Comparison of ENCODE assay signal across 18 cellular contexts in genomic region chr2:181307203-181307991, GRCh38.
A peak's percentile ranks its signal among the peaks of the same experiment; 100 is the strongest.
DNase-seq lines count a peak whose midpoint lies in the region; ATAC-seq and TF ChIP-seq lines count a peak whose summit lies in the region.
"Had no signal": no experiment of that assay in that cellular context is flagged by ENCODE, and none has a peak within 500 bp of the region (broad histone marks: within the 10 kb centered on the region; RNA-seq: fewer than 3 reads in every experiment).

No MANE protein-coding gene starts in this region.

- no peaks in the 10 kb centered on the region for H3K9me1 ChIP-seq in IMR-90 (ENCODE audit: insufficient read depth, low read length)

- H3K4me3 ChIP-seq in IMR-90 (ENCODE audit: insufficient read depth, low read depth, low read length): no peak overlapping the region
- H3K4me3 ChIP-seq in tibial artery: no peak overlapping the region
- H3K4me3 ChIP-seq: gastroesophageal sphincter, pancreas had no signal

- H3K9me3 ChIP-seq in CD4-positive, alpha-beta T cell (ENCODE audit: control insufficient read depth, low read length): no peaks in the 10 kb centered on the region
- no peaks in the 10 kb centered on the region for H3K9me3 ChIP-seq in IMR-90 (ENCODE audit: control insufficient read depth, insufficient read depth, low read length)
- no peaks in the 10 kb centered on the region for H3K9me3 ChIP-seq in tibial artery
- H3K9me3 ChIP-seq: Caco-2, gastroesophageal sphincter, pancreas, SK-N-SH had no signal

- H3K4me2 ChIP-seq in IMR-90 (ENCODE audit: low read depth, low read length): no peak overlapping the region
- H3K4me2 ChIP-seq: SK-N-SH had no signal

- no peak overlapping the region for H2AK9ac ChIP-seq in IMR-90 (replicated peaks; ENCODE audit: low read depth, low read length, poor library complexity)

- no peak overlapping the region for H2BK20ac ChIP-seq in IMR-90 (ENCODE audit: low read depth, low read length)

- no peak overlapping the region for H3K18ac ChIP-seq in IMR-90 (ENCODE audit: low read depth, low read length)

- H3K4me1 ChIP-seq in IMR-90 (ENCODE audit: control insufficient read depth, insufficient read depth, low read length): peaks cover 2% of the 10 kb centered on the region; the same call in 1 of the 2 replicates
- H3K4me1 ChIP-seq in tibial artery: no peaks in the 10 kb centered on the region
- H3K4me1 ChIP-seq: Caco-2, pancreas had no signal

- CTCF ChIA-PET in CD4-positive, alpha-beta T cell (lab: Charles Lee): interaction anchor here (1.0 to 2.5 kb wide), 3 partner anchors 159 to 327 kb away, joined by 3 to 7 read pairs (median 5); partner anchors contain the start of gene UBE2E3
- CTCF ChIA-PET in IMR-90 (lab: Yijun Ruan, JAX): no interaction called here
- CTCF ChIA-PET in activated CD8-positive, alpha-beta T cell treated with anti-CD3 and anti-CD28 coated beads, Interleukin-2, amount 10 ng/mL, durations not matched to agents 7 days and 5 days (lab: Charles Lee): interaction anchor here (0.6 to 2.9 kb wide), 8 partner anchors 11 to 203 kb away, joined by 3 to 18 read pairs (median 6); partner anchors contain the start of gene ITGA4

- H4K5ac ChIP-seq in IMR-90 (ENCODE audit: low read depth, low read length): no peak overlapping the region

- 0 out of 2 replicates have a peak overlapping the region, but pooled peaks have one; percentile 10 for H3K4ac ChIP-seq in IMR-90 (ENCODE audit: low read depth, low read length)

- H3K9me3 Mint-ChIP-seq in CD4-positive, alpha-beta T cell: no peaks in the 10 kb centered on the region
- no peaks in the 10 kb centered on the region for H3K9me3 Mint-ChIP-seq in activated CD8-positive, alpha-beta T cell treated with anti-CD3 and anti-CD28 coated beads, Interleukin-2, amount 10 ng/mL, durations not matched to agents 7 days and 5 days (ENCODE audit: insufficient read depth)
- H3K9me3 Mint-ChIP-seq in naive thymus-derived CD8-positive, alpha-beta T cell: no peaks in the 10 kb centered on the region

- no peak for TF ChIP-seq POLR2A in IMR-90 (IDR thresholded peaks at IDR 0.05; ENCODE audit: low read depth, low read length)

- no peak for TF ChIP-seq RAD21 in IMR-90 (IDR thresholded peaks at IDR 0.05; ENCODE audit: low read length)

- no peaks in the 10 kb centered on the region for H4K20me1 ChIP-seq in IMR-90 (ENCODE audit: insufficient read depth, low read length)

- no peak overlapping the region for H3K9ac ChIP-seq in IMR-90 (ENCODE audit: low read depth, low read length)
- H3K9ac ChIP-seq: SK-N-SH had no signal

- no peaks in the 10 kb centered on the region for H3K79me1 ChIP-seq in IMR-90 (ENCODE audit: low read depth in 1 of 2, low read length in 2 of 2)

- H2AK5ac ChIP-seq in IMR-90 (ENCODE audit: low read depth, low read length): no peak overlapping the region

- POLR2A ChIA-PET in CD4-positive, alpha-beta T cell (lab: Charles Lee): interaction anchor here (0.7 to 10.6 kb wide), 6 partner anchors 9 to 203 kb away, joined by 3 to 115 read pairs (median 4); partner anchors contain the start of gene ITGA4
- POLR2A ChIA-PET in IMR-90 (lab: Charles Lee; ENCODE audit: unreplicated experiment): no interaction called here
- POLR2A ChIA-PET in activated CD8-positive, alpha-beta T cell treated with anti-CD3 and anti-CD28 coated beads, Interleukin-2, amount 10 ng/mL, durations not matched to agents 7 days and 5 days (lab: Charles Lee): interaction anchor here (1.0 to 11.7 kb wide), 5 partner anchors 9 to 203 kb away, joined by 3 to 249 read pairs (median 5); partner anchors contain the start of gene ITGA4
- POLR2A ChIA-PET in naive thymus-derived CD8-positive, alpha-beta T cell (lab: Charles Lee): interaction anchor here (1.0 to 11.5 kb wide), 5 partner anchors 37 to 167 kb away, joined by 3 to 128 read pairs (median 3); partner anchors contain the start of gene ITGA4

- H3K27ac Mint-ChIP-seq in CD4-positive, alpha-beta T cell: peak overlapping the region; percentile 95
- peak overlapping the region; percentile 97 for H3K27ac Mint-ChIP-seq in activated CD8-positive, alpha-beta T cell treated with anti-CD3 and anti-CD28 coated beads, Interleukin-2, amount 10 ng/mL, durations not matched to agents 7 days and 5 days
- peak overlapping the region; percentile 92 to 100 (median 96) for H3K27ac Mint-ChIP-seq in naive thymus-derived CD8-positive, alpha-beta T cell

- H3K27ac ChIP-seq in CD4-positive, alpha-beta T cell (ENCODE audit: low read depth, low read length): peak overlapping the region; percentile 78
- H3K27ac ChIP-seq in IMR-90 (ENCODE audit: insufficient read depth, low read length): no peak overlapping the region
- H3K27ac ChIP-seq in tibial artery: no peak overlapping the region
- H3K27ac ChIP-seq: gastroesophageal sphincter, pancreas had no signal

- dilution Hi-C loops in IMR-90 (cut with HindIII; ENCODE audit: low sequenced_read_pairs, unreplicated experiment): no loop called here

- no peak overlapping the region for H2BK15ac ChIP-seq in IMR-90 (ENCODE audit: low read depth, low read length)

- WGBS in IMR-90 (ENCODE audit: extremely low coverage in 2 of 2, insufficient read length in 1 of 2), 2 experiments: no CpG with 5 or more reads among the region's 7 CpGs

- no peaks in the 10 kb centered on the region for H3K27me3 Mint-ChIP-seq in CD4-positive, alpha-beta T cell
- H3K27me3 Mint-ChIP-seq in activated CD8-positive, alpha-beta T cell treated with anti-CD3 and anti-CD28 coated beads, Interleukin-2, amount 10 ng/mL, durations not matched to agents 7 days and 5 days (ENCODE audit: low read depth): no peaks in the 10 kb centered on the region
- no peaks in the 10 kb centered on the region for H3K27me3 Mint-ChIP-seq in naive thymus-derived CD8-positive, alpha-beta T cell

- ATAC-seq in CD4-positive, alpha-beta T cell (ENCODE audit: poor library complexity): peak; percentile 35
- ATAC-seq in IMR-90 (ENCODE audit: low read depth) (no peak), HG03520 (IDR thresholded peaks at IDR 0.05; ENCODE audit: unreplicated experiment) (no peak), GM18502 (IDR thresholded peaks at IDR 0.05; ENCODE audit: poor library complexity, unreplicated experiment) (no peak)
- ATAC-seq in activated CD8-positive, alpha-beta T cell treated with anti-CD3 and anti-CD28 coated beads, Interleukin-2, amount 10 ng/mL, durations not matched to agents 7 days and 5 days: no peak
- ATAC-seq in naive thymus-derived CD8-positive, alpha-beta T cell: peak; percentile 24 to 27
- ATAC-seq: gastroesophageal sphincter, HepG2, left colon, pancreas had no signal

- H4K8ac ChIP-seq in IMR-90 (ENCODE audit: low read depth in 2 of 2, low read length in 2 of 2): no peak overlapping the region

- no peak overlapping the region for H4K91ac ChIP-seq in IMR-90 (ENCODE audit: insufficient read depth, low read depth, low read length)

- peaks cover 77% of the 10 kb centered on the region for H3K4me1 Mint-ChIP-seq in CD4-positive, alpha-beta T cell (ENCODE audit: low read depth)
- H3K4me1 Mint-ChIP-seq in activated CD8-positive, alpha-beta T cell treated with anti-CD3 and anti-CD28 coated beads, Interleukin-2, amount 10 ng/mL, durations not matched to agents 7 days and 5 days (ENCODE audit: low read depth): peaks cover 63% of the 10 kb centered on the region
- peaks cover 40 to 80% (median 68%) of the 10 kb centered on the region in 4 donors for H3K4me1 Mint-ChIP-seq in naive thymus-derived CD8-positive, alpha-beta T cell

- no peaks in the 10 kb centered on the region for H3K36me3 ChIP-seq in IMR-90 (ENCODE audit: control insufficient read depth, insufficient read depth, low read length)
- no peaks in the 10 kb centered on the region for H3K36me3 ChIP-seq in tibial artery
- H3K36me3 ChIP-seq: gastroesophageal sphincter, pancreas had no signal

- H2AFZ ChIP-seq in IMR-90 (replicated peaks; ENCODE audit: low read length, poor library complexity): no peak overlapping the region

- TF ChIP-seq CTCF in CD4-positive, alpha-beta T cell (IDR thresholded peaks at IDR 0.05): no peak
- TF ChIP-seq CTCF in IMR-90 (conservative IDR thresholded peaks at IDR 0.05; ENCODE audit: low read depth, low read length) (no peak), tibial artery (IDR thresholded peaks at IDR 0.05) (no peak)

- no peaks in the 10 kb centered on the region for H3K27me3 ChIP-seq in CD4-positive, alpha-beta T cell (ENCODE audit: control insufficient read depth, insufficient read depth, low read length)
- no peaks in the 10 kb centered on the region for H3K27me3 ChIP-seq in IMR-90 (ENCODE audit: control insufficient read depth, insufficient read depth, low read length)
- H3K27me3 ChIP-seq in tibial artery: no peaks in the 10 kb centered on the region
- H3K27me3 ChIP-seq: gastroesophageal sphincter, pancreas had no signal

- H3K4me3 Mint-ChIP-seq in CD4-positive, alpha-beta T cell: peak overlapping the region; percentile 53
- peak overlapping the region; percentile 76 for H3K4me3 Mint-ChIP-seq in activated CD8-positive, alpha-beta T cell treated with anti-CD3 and anti-CD28 coated beads, Interleukin-2, amount 10 ng/mL, durations not matched to agents 7 days and 5 days
- peak overlapping the region; percentile 59 to 92 (median 78) for H3K4me3 Mint-ChIP-seq in naive thymus-derived CD8-positive, alpha-beta T cell

- intact Hi-C loops in CD4-positive, alpha-beta T cell (cut with DNase I, micrococcal nuclease): loop anchor here in 1 of 2 experiments (2.0 to 10.0 kb wide), 5 partner anchors 83 to 1730 kb away; partner anchors contain the start of genes ITGA4 and NCKAP1
- intact Hi-C loops in IMR-90 (cut with micrococcal nuclease): no loop called here
- intact Hi-C loops in tibial artery (cut with DNase I; ENCODE audit: low total_unique reads): no loop called here

- no peak overlapping the region for H3K23ac ChIP-seq in IMR-90 (ENCODE audit: low read depth, low read length)

- no peak for DNase-seq in CD4-positive, alpha-beta T cell
- DNase-seq in IMR-90 (no peak), GM19240 (ENCODE audit: insufficient read length, low spot score) (no peak), tibial artery (no peak)
- peak; percentile 41 for DNase-seq in activated CD8-positive, alpha-beta T cell treated with anti-CD3 and anti-CD28 coated beads, Interleukin-2, amount 10 ng/mL, durations not matched to agents 7 days and 5 days
- DNase-seq in naive thymus-derived CD8-positive, alpha-beta T cell: no peak
- DNase-seq: activated CD4-positive, alpha-beta T cell treated with anti-CD3 and anti-CD28 coated beads, Interleukin-2, amount 50 U/mL, for 4 hours; anterior cingulate cortex; Caco-2; effector CD4-positive, alpha-beta T cell; left colon; NCI-H2029; pancreas; SK-N-SH had no signal

- H2BK5ac ChIP-seq in IMR-90 (ENCODE audit: low read depth, low read length, poor library complexity, severe bottlenecking): no peak overlapping the region

- no peak overlapping the region for H2BK120ac ChIP-seq in IMR-90 (ENCODE audit: low read depth, low read length)

- H3K14ac ChIP-seq in IMR-90 (replicated peaks; ENCODE audit: low read depth, low read length): 0 out of 2 replicates have a peak overlapping the region, but pooled peaks have one; percentile 21

- in situ Hi-C loops in IMR-90 (cut with MboI; ENCODE audit: low sequenced_read_pairs): no loop called here

- H3K56ac ChIP-seq in IMR-90 (ENCODE audit: extremely low read depth, insufficient read depth, low read length): no peak overlapping the region

- BruUV-seq in IMR-90 (replicated peaks; lab: Mats Ljungman, UMichigan): no TSS peak

- H3K36me3 Mint-ChIP-seq in CD4-positive, alpha-beta T cell (ENCODE audit: low read depth): no peaks in the 10 kb centered on the region
- H3K36me3 Mint-ChIP-seq in activated CD8-positive, alpha-beta T cell treated with anti-CD3 and anti-CD28 coated beads, Interleukin-2, amount 10 ng/mL, durations not matched to agents 7 days and 5 days (ENCODE audit: low read depth): no peaks in the 10 kb centered on the region
- no peaks in the 10 kb centered on the region for H3K36me3 Mint-ChIP-seq in naive thymus-derived CD8-positive, alpha-beta T cell

Comparison
In these comparisons a context has a peak if more than half of its experiments do, and no peak if none do; other contexts are left out.
1. ATAC-seq: peak in CD4-positive, alpha-beta T cell (single experiment) and naive thymus-derived CD8-positive, alpha-beta T cell (2 of 2); none in IMR-90 (single experiment), activated CD8-positive, alpha-beta T cell treated with anti-CD3 and anti-CD28 coated beads, Interleukin-2, amount 10 ng/mL, durations not matched to agents 7 days and 5 days (single experiment), HG03520 (single experiment) and GM18502 (single experiment).
2. Peak in every context shown above with its lines, with median percentiles within 50 percentile points of each other: H3K27ac Mint-ChIP-seq and H3K4me3 Mint-ChIP-seq.